11 cellular contexts compared by ENCODE assay signal in genomic region chr14:49950275-49951250, GRCh38. TPM values are rescaled to one million over a fixed set of nuclear protein-coding genes. Genes with fewer than 3 reads are reported as not detected.
A peak's percentile ranks its signal among the peaks of the same experiment; 100 is the strongest.
DNase-seq lines count a peak whose midpoint lies in the region; ATAC-seq and TF ChIP-seq lines count a peak whose summit lies in the region.
"Had no signal": no experiment of that assay in that cellular context is flagged by ENCODE, and none has a peak within 500 bp of the region (broad histone marks: within the 10 kb centered on the region; RNA-seq: fewer than 3 reads in every experiment).

No MANE protein-coding gene starts in this region.

- H3K4me3 ChIP-seq in PC-3 (ENCODE audit: low read length) (peak overlapping the region; percentile 53), esophagus squamous epithelium (peak overlapping the region in 3 of 4 donors; percentile 32 to 47 (median 33)), upper lobe of right lung (no peak overlapping the region)

- H3K27ac Mint-ChIP-seq in glutamatergic neuron (ENCODE audit: unreplicated experiment), result no peak overlapping the region
- H3K27ac Mint-ChIP-seq: CD4-positive, alpha-beta T cell had no signal

- H3K27me3 ChIP-seq in PC-3 (ENCODE audit: low read length) (no peaks in the 10 kb centered on the region), esophagus squamous epithelium (no peaks in the 10 kb centered on the region), upper lobe of right lung (no peaks in the 10 kb centered on the region)

- TF ChIP-seq POLR2A in esophagus squamous epithelium (IDR thresholded peaks at IDR 0.05), result peak in 1 of 4 donors; percentile 27

- POLR2A ChIA-PET in PC-3 (lab: Charles Lee; ENCODE audit: unreplicated experiment), result interaction anchor here (0.5 to 1.5 kb wide), 4 partner anchors 22 to 1105 kb away, joined by 3 to 6 read pairs (median 4); no protein-coding TSS in a partner anchor

- H3K27ac ChIP-seq in PC-3 (ENCODE audit: low read length), result peak overlapping the region; percentile 94
- H3K27ac ChIP-seq in esophagus squamous epithelium, result peak overlapping the region; percentile 80 to 92 (median 85)
- peak overlapping the region; percentile 31 for H3K27ac ChIP-seq in upper lobe of right lung

- ATAC-seq in activated T-cell treated with anti-CD3 and anti-CD28 coated beads, Interleukin-2, amount 50 U/mL, for 4 hours, result peak; percentile 71 to 81
- ATAC-seq in PC-3 (peak; percentile 47), upper lobe of right lung (peak; percentile 84)

- DNase-seq in activated T-cell treated with anti-CD3 and anti-CD28 coated beads, Interleukin-2, amount 50 U/mL, for 4 hours, result no peak
- DNase-seq in activated T-cell treated with anti-CD3 and anti-CD28 coated beads for 4 hours (no peak), PC-3 (peak; percentile 96), esophagus squamous epithelium (lab: John Stamatoyannopoulos, UW) (no peak), upper lobe of right lung (peak; percentile 80), amygdala (lab: John Stamatoyannopoulos, UW) (no peak), glutamatergic neuron (no peak), NCI-H1092 (lab: John Stamatoyannopoulos, UW) (no peak)
- DNase-seq: aorta; CD4-positive, alpha-beta T cell; nucleus accumbens had no signal

- H4K20me1 ChIP-seq in PC-3 (ENCODE audit: low read length), result no peaks in the 10 kb centered on the region

- peaks cover 11% of the 10 kb centered on the region for H3F3A ChIP-seq in PC-3 (ENCODE audit: low read length, unreplicated experiment)

- intact Hi-C loops in PC-3 (cut with micrococcal nuclease) (loop anchor here (1.0 kb wide), 2 partner anchors 12 to 22 kb away; no protein-coding TSS in a partner anchor), esophagus squamous epithelium (cut with DNase I) (no loop called here), upper lobe of right lung (cut with DNase I) (no loop called here)

- H3K4me1 ChIP-seq in PC-3 (ENCODE audit: insufficient read depth, low read length) (peaks cover 62% of the 10 kb centered on the region), esophagus squamous epithelium (peaks cover 29 to 95% (median 34%) of the 10 kb centered on the region in 3 donors), upper lobe of right lung (peaks cover 18% of the 10 kb centered on the region)

- peak overlapping the region; percentile 25; the same call in 1 of the 2 replicates for H2AFZ ChIP-seq in PC-3 (ENCODE audit: low read length)

- peak overlapping the region; percentile 24 for H3K4me3 Mint-ChIP-seq in activated T-cell treated with anti-CD3 and anti-CD28 coated beads, Interleukin-2, amount 50 U/mL, for 4 hours
- no peak overlapping the region for H3K4me3 Mint-ChIP-seq in glutamatergic neuron (ENCODE audit: unreplicated experiment)
- H3K4me3 Mint-ChIP-seq: CD4-positive, alpha-beta T cell had no signal

- peak overlapping the region; percentile 65 for H3K9ac ChIP-seq in PC-3 (ENCODE audit: low read length)

- no peaks in the 10 kb centered on the region for H3K36me3 Mint-ChIP-seq in activated T-cell treated with anti-CD3 and anti-CD28 coated beads, Interleukin-2, amount 50 U/mL, for 4 hours (ENCODE audit: insufficient read depth)
- no peaks in the 10 kb centered on the region for H3K36me3 Mint-ChIP-seq in glutamatergic neuron (ENCODE audit: unreplicated experiment)

- no peaks in the 10 kb centered on the region for H3K9me2 ChIP-seq in PC-3 (replicated peaks; ENCODE audit: low read length)

- WGBS in esophagus squamous epithelium, 2 donors, result 29 to 34% methylated on average over 4 of the region's 4 CpGs

- TF ChIP-seq CTCF in PC-3 (conservative IDR thresholded peaks at IDR 0.05; ENCODE audit: low read depth, low read length), result no peak
- TF ChIP-seq CTCF in esophagus squamous epithelium (IDR thresholded peaks at IDR 0.05), result no peak
- no peak for TF ChIP-seq CTCF in upper lobe of right lung (IDR thresholded peaks at IDR 0.05)
- no peak for TF ChIP-seq CTCF in glutamatergic neuron (IDR thresholded peaks at IDR 0.05; ENCODE audit: partially characterized antibody, unreplicated experiment)

- H3K27me3 Mint-ChIP-seq in activated T-cell treated with anti-CD3 and anti-CD28 coated beads, Interleukin-2, amount 50 U/mL, for 4 hours (ENCODE audit: low read depth), result no peaks in the 10 kb centered on the region
- no peaks in the 10 kb centered on the region for H3K27me3 Mint-ChIP-seq in glutamatergic neuron (ENCODE audit: unreplicated experiment)
- H3K27me3 Mint-ChIP-seq: CD4-positive, alpha-beta T cell had no signal

- H3K9me3 Mint-ChIP-seq in activated T-cell treated with anti-CD3 and anti-CD28 coated beads, Interleukin-2, amount 50 U/mL, for 4 hours, result no peaks in the 10 kb centered on the region
- no peaks in the 10 kb centered on the region for H3K9me3 Mint-ChIP-seq in glutamatergic neuron (ENCODE audit: unreplicated experiment)
- H3K9me3 Mint-ChIP-seq: CD4-positive, alpha-beta T cell had no signal

- H3K9me3 ChIP-seq in PC-3 (ENCODE audit: low read length) (no peaks in the 10 kb centered on the region), esophagus squamous epithelium (no peaks in the 10 kb centered on the region), upper lobe of right lung (no peaks in the 10 kb centered on the region)

- BruUV-seq in PC-3 (replicated peaks; lab: Mats Ljungman, UMichigan), result no TSS peak

- no peaks in the 10 kb centered on the region for H3K79me2 ChIP-seq in PC-3 (ENCODE audit: low read length)

- peaks cover 54% of the 10 kb centered on the region for H3K4me1 Mint-ChIP-seq in activated T-cell treated with anti-CD3 and anti-CD28 coated beads, Interleukin-2, amount 50 U/mL, for 4 hours (ENCODE audit: low read depth)
- H3K4me1 Mint-ChIP-seq in glutamatergic neuron (ENCODE audit: low read depth, unreplicated experiment), result peaks cover 11% of the 10 kb centered on the region

- no peaks in the 10 kb centered on the region for H3K36me3 ChIP-seq in PC-3 (ENCODE audit: low read depth, low read length)
- H3K36me3 ChIP-seq in esophagus squamous epithelium, result no peaks in the 10 kb centered on the region
- no peaks in the 10 kb centered on the region for H3K36me3 ChIP-seq in upper lobe of right lung

- CTCF ChIA-PET in PC-3 (lab: Charles Lee), result interaction anchor here (0.5 to 0.6 kb wide), 3 partner anchors 50 to 88 kb away, joined by 3 read pairs; no protein-coding TSS in a partner anchor

- peak overlapping the region; percentile 87 for H3K4me2 ChIP-seq in PC-3 (ENCODE audit: low read length)

RNA-seq across cellular contexts. Expression of gene ARF6, which starts 57.7 kb away (rescaled TPM):
- 100 to 1,000 TPM; 134 to 148 (median 143) TPM for total RNA-seq in activated T-cell treated with anti-CD3 and anti-CD28 coated beads, Interleukin-2, amount 50 U/mL, for 4 hours
- 86.4 and 107 TPM in 2 replicates for total RNA-seq in PC-3 (2014; rRNA removed)
- 100 to 1,000 TPM; 109 to 156 (median 133) TPM for total RNA-seq in esophagus squamous epithelium
- 61.5 TPM for total RNA-seq in upper lobe of right lung
- total RNA-seq in glutamatergic neuron (ENCODE audit: unreplicated experiment), result 38.8 TPM

Comparison
In these comparisons a context has a peak if more than half of its experiments do, and no peak if none do; other contexts are left out.
1. DNase-seq: peak in PC-3 (single experiment) and upper lobe of right lung (single experiment); none in activated T-cell treated with anti-CD3 and anti-CD28 coated beads, Interleukin-2, amount 50 U/mL, for 4 hours (single experiment), activated T-cell treated with anti-CD3 and anti-CD28 coated beads for 4 hours (single experiment), esophagus squamous epithelium (single experiment), amygdala (0 of 56), glutamatergic neuron (single experiment) and NCI-H1092 (single experiment).
2. H3K27ac ChIP-seq: peak in every context shown above with its lines; median percentile 94 in PC-3; 85 in esophagus squamous epithelium; 31 in upper lobe of right lung.
3. Peak in every context shown above with its lines, with median percentiles within 50 percentile points of each other: ATAC-seq.